In the genomic region with DNA sequence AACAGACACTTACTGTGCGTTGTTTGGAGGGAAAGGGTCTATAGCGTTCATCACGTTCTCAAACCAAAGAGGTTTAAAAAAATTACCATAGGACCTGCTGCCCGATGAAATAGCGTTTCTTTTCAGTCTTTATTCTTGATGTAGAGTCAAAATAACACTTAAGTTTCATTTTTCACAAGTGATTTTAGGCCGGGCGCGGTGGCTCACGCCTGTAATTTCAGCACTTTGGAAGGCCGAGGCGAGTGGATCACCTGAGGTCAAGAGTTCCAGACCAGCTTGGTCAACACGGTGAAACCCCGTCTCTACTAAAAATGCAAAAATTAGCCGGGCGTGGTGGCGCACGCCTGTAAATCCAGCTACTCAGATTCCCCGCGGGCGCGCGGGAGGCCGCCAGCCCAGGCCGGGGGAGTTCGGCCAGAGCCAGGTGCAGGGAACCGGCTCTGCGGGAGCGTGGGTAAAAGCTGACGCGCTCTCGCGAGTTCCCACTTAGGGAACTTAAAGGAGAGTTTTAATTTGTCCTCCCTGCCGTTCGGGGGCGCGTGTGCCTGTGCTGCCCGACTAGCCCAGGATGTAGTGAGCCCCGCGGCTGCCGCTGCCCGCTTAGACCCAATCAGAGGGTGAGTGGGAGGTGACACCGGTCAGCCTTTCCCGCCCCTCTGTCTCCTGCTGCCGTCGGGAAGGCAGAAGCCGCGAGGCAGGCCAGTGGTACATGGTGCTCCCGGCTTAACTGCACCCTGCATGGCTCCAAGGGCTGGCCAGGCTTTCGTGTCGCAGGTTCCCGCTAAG, we compare ENCODE assay signal across 8 cellular contexts. TPM values are rescaled to one million over a fixed set of nuclear protein-coding genes. Genes with fewer than 3 reads are reported as not detected.
A peak's percentile ranks its signal among the peaks of the same experiment; 100 is the strongest.
DNase-seq lines count a peak whose midpoint lies in the region; ATAC-seq and TF ChIP-seq lines count a peak whose summit lies in the region.

No MANE protein-coding gene starts in this region.

- peak overlapping the region; percentile 76 for H3K4me3 ChIP-seq in SJCRH30
- H3K4me3 ChIP-seq in heart right ventricle = peak overlapping the region; percentile 34 to 92 (median 76)
- peak overlapping the region; percentile 85 for H3K4me3 ChIP-seq in psoas muscle
- H3K4me3 ChIP-seq in aorta (ENCODE audit: low read length in 2 of 2) = peak overlapping the region; percentile 56 to 70

- no peaks in the 10 kb centered on the region for H3K9me3 Mint-ChIP-seq in activated naive CD8-positive, alpha-beta T cell treated with anti-CD3 and anti-CD28 coated beads, Interleukin-2, amount 50 U/mL, for 24 hours

- no peaks in the 10 kb centered on the region for H3K36me3 ChIP-seq in SJCRH30
- H3K36me3 ChIP-seq in heart right ventricle = peaks cover 0 to 5% (median 0%) of the 10 kb centered on the region in 9 donors
- H3K36me3 ChIP-seq in psoas muscle (ENCODE audit: insufficient read depth in 1 of 2, low read depth in 1 of 2) = no peaks in the 10 kb centered on the region
- no peaks in the 10 kb centered on the region for H3K36me3 ChIP-seq in aorta (ENCODE audit: control insufficient read depth in 1 of 2, insufficient read depth in 2 of 2, low read length in 1 of 2)

- DNase-seq in SJCRH30 (no peak), heart right ventricle (peak; percentile 82 to 84), psoas muscle (peak; percentile 82 to 89), aorta (peak; percentile 94), NCI-H524 treated with DMSO at 0.1 percent for 48 hours (lab: John Stamatoyannopoulos, UW) (no peak)
- DNase-seq in activated naive CD8-positive, alpha-beta T cell treated with anti-CD3 and anti-CD28 coated beads, Interleukin-2, amount 50 U/mL, for 24 hours = peak; percentile 67

- ATAC-seq in GM18499 (IDR thresholded peaks at IDR 0.05; ENCODE audit: insufficient read depth, unreplicated experiment) = peak; percentile 38
- ATAC-seq in HG02798 (IDR thresholded peaks at IDR 0.05; ENCODE audit: poor library complexity, unreplicated experiment) = peak; percentile 64
- peak; percentile 65 for ATAC-seq in activated naive CD8-positive, alpha-beta T cell treated with anti-CD3 and anti-CD28 coated beads, Interleukin-2, amount 50 U/mL, for 24 hours
- peak; percentile 78 to 94 (median 89) for ATAC-seq in heart right ventricle
- ATAC-seq in psoas muscle = peak; percentile 32 to 80 (median 73)
- peak; percentile 90 for ATAC-seq in aorta (ENCODE audit: low FRiP score)

- 15% methylated on average over 51 of the region's 51 CpGs for WGBS in heart right ventricle, 2 donors
- 6 to 11% (median 9%) methylated on average over 51 of the region's 51 CpGs for WGBS in psoas muscle, 3 donors
- 5 to 8% methylated on average over 50 to 51 of the region's 51 CpGs for WGBS in aorta, 2 donors

- peak overlapping the region; percentile 87 for H3K4me3 Mint-ChIP-seq in activated naive CD8-positive, alpha-beta T cell treated with anti-CD3 and anti-CD28 coated beads, Interleukin-2, amount 50 U/mL, for 24 hours

- no peaks in the 10 kb centered on the region for H3K27me3 Mint-ChIP-seq in activated naive CD8-positive, alpha-beta T cell treated with anti-CD3 and anti-CD28 coated beads, Interleukin-2, amount 50 U/mL, for 24 hours

- peak overlapping the region; percentile 95 for H3K27ac Mint-ChIP-seq in activated naive CD8-positive, alpha-beta T cell treated with anti-CD3 and anti-CD28 coated beads, Interleukin-2, amount 50 U/mL, for 24 hours

- no peaks in the 10 kb centered on the region for H3K27me3 ChIP-seq in SJCRH30
- H3K27me3 ChIP-seq in heart right ventricle = no peaks in the 10 kb centered on the region
- no peaks in the 10 kb centered on the region for H3K27me3 ChIP-seq in psoas muscle (ENCODE audit: insufficient read depth in 3 of 3, low read length in 2 of 3)
- no peaks in the 10 kb centered on the region for H3K27me3 ChIP-seq in aorta (ENCODE audit: control insufficient read depth in 1 of 2, insufficient read depth in 2 of 2, low read length in 1 of 2)

- H3K4me1 ChIP-seq in SJCRH30 (no peaks in the 10 kb centered on the region), heart right ventricle (peaks cover 0 to 30% (median 26%) of the 10 kb centered on the region in 9 donors), psoas muscle (peaks cover 10% of the 10 kb centered on the region), aorta (ENCODE audit: control insufficient read depth in 1 of 2, insufficient read depth in 2 of 2, low read length in 2 of 2) (no peaks in the 10 kb centered on the region)

- H3K36me3 Mint-ChIP-seq in activated naive CD8-positive, alpha-beta T cell treated with anti-CD3 and anti-CD28 coated beads, Interleukin-2, amount 50 U/mL, for 24 hours (ENCODE audit: low read depth) = peaks cover under 1% of the 10 kb centered on the region

- intact Hi-C loops in heart right ventricle (cut with DNase I) = loop anchor here in 3 of 10 donors (2.0 to 10.0 kb wide), 3 partner anchors 36 to 260 kb away; partner anchors contain the start of genes CKAP2 (in 2 of the 3), NEK3 (in 2 of the 3) and VPS36 (in 2 of the 3)
- intact Hi-C loops in psoas muscle (cut with DNase I) = loop anchor here in 1 of 2 donors (10.0 kb wide), 1 partner anchor 260 kb away; the partner anchor contains the start of genes CKAP2 and VPS36
- intact Hi-C loops in aorta (cut with DNase I) = loop anchor here in 1 of 2 donors (10.0 kb wide), 2 partner anchors 260 to 380 kb away; partner anchors contain the start of genes CKAP2 and VPS36

- TF ChIP-seq CTCF in heart right ventricle (IDR thresholded peaks at IDR 0.05) = peak in 6 of 9 donors; percentile 12 to 54 (median 40)
- no peak for TF ChIP-seq CTCF in psoas muscle (IDR thresholded peaks at IDR 0.05)

- no peaks in the 10 kb centered on the region for H3K9me3 ChIP-seq in SJCRH30 (replicated peaks)
- H3K9me3 ChIP-seq in heart right ventricle = peaks cover 0 to 4% (median 0%) of the 10 kb centered on the region in 11 donors
- H3K9me3 ChIP-seq in psoas muscle = no peaks in the 10 kb centered on the region
- no peaks in the 10 kb centered on the region for H3K9me3 ChIP-seq in aorta (ENCODE audit: control insufficient read depth, low read length)

- no peak overlapping the region for H3K27ac ChIP-seq in SJCRH30
- peak overlapping the region in 9 of 10 donors; percentile 67 to 93 (median 83) for H3K27ac ChIP-seq in heart right ventricle
- peak overlapping the region; percentile 55 for H3K27ac ChIP-seq in psoas muscle
- peak overlapping the region in 1 of 2 donors; percentile 17 for H3K27ac ChIP-seq in aorta (ENCODE audit: low read depth in 1 of 2, low read length in 2 of 2)

- H3K4me1 Mint-ChIP-seq in activated naive CD8-positive, alpha-beta T cell treated with anti-CD3 and anti-CD28 coated beads, Interleukin-2, amount 50 U/mL, for 24 hours = peaks cover 24% of the 10 kb centered on the region

RNA-seq across cellular contexts. Expression of gene NEK3, which starts 35.8 kb away (rescaled TPM):
- total RNA-seq in SJCRH30 (2014; rRNA removed; shearing (Covaris generic)) = 10.3 and 10.9 TPM in 2 replicates
- total RNA-seq in heart right ventricle (1 to 10 TPM; 4.5 to 7.1 (median 5.8) TPM), psoas muscle (1 to 10 TPM; 4.5 to 5.3 (median 4.6) TPM), aorta (10 to 100 TPM; 14.0 to 23.7 TPM)
- polyA plus RNA-seq in heart right ventricle (10 to 100 TPM in 1 of 2 donors, 1 to 10 TPM in 1; 7.5 to 37.9 TPM), psoas muscle (1 to 10 TPM; 3.1 to 5.1 (median 4.8) TPM), aorta (10 to 100 TPM in 1 of 2 donors, 1 to 10 TPM in 1; 4.9 to 70.0 TPM)

Comparison
In these comparisons a context has a peak if more than half of its experiments do, and no peak if none do; other contexts are left out.
1. ATAC-seq: peak in every context shown above with its lines; median percentile 90 in aorta; 89 in heart right ventricle; 73 in psoas muscle; 65 in activated naive CD8-positive, alpha-beta T cell treated with anti-CD3 and anti-CD28 coated beads, Interleukin-2, amount 50 U/mL, for 24 hours; 64 in HG02798; 38 in GM18499.
2. DNase-seq: peak in activated naive CD8-positive, alpha-beta T cell treated with anti-CD3 and anti-CD28 coated beads, Interleukin-2, amount 50 U/mL, for 24 hours (single experiment), heart right ventricle (2 of 2), psoas muscle (2 of 2) and aorta (2 of 2); none in SJCRH30 (0 of 2) and NCI-H524 treated with DMSO at 0.1 percent for 48 hours (single experiment).
3. Peak in every context shown above with its lines, with median percentiles within 50 percentile points of each other: H3K4me3 ChIP-seq.